14 cellular contexts compared by ENCODE assay signal in the genomic region with DNA sequence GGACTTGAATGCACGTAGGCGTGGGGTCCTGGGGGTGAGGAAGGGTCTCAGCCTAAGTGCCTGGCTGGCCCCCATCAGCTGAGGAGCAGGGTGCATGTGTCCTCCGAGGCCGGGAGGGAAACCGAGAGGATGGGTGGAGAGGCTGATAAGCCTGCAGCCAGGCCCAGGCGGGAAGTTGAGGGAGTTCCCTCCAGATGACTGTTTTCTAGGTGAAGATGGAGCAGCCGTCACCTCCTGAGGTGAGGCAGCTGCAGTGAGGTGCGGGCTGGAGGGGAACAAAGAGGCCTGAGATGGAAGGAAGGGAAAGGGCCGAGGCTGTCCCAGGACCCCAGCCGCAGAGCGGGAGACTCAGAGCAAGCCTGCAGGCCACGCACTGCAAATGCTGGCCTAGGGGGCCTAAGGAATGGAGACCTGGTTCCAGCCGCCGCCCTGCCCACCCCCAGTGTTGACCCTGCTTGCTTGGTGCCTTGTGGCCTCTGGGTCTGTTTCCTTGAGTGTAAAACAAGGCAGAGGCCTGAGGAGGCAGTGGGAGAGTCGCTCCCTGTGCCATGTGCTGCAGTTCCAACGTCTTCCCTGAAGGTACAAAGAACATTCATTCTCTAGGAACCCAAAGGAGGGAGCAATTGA. TPM values are rescaled to one million over a fixed set of nuclear protein-coding genes. Genes with fewer than 3 reads are reported as not detected.
DNase-seq lines count a peak whose midpoint lies in the region; ATAC-seq and TF ChIP-seq lines count a peak whose summit lies in the region.
"Had no signal": no experiment of that assay in that cellular context is flagged by ENCODE, and none has a peak within 500 bp of the region (broad histone marks: within the 10 kb centered on the region; RNA-seq: fewer than 3 reads in every experiment).

No MANE protein-coding gene starts in this region.

- H3K27me3 Mint-ChIP-seq in CD8-positive, alpha-beta memory T cell, result no peaks in the 10 kb centered on the region
- H3K27me3 Mint-ChIP-seq in activated CD8-positive, alpha-beta T cell treated with anti-CD3 and anti-CD28 coated beads for 36 hours, result no peaks in the 10 kb centered on the region

- H3K36me3 Mint-ChIP-seq in CD8-positive, alpha-beta memory T cell, result peaks cover 6 to 62% (median 11%) of the 10 kb centered on the region in 3 donors
- peaks cover 66% of the 10 kb centered on the region for H3K36me3 Mint-ChIP-seq in activated CD8-positive, alpha-beta T cell treated with anti-CD3 and anti-CD28 coated beads for 36 hours (ENCODE audit: low read depth)

- ATAC-seq in activated CD8-positive, alpha-beta T cell treated with anti-CD3 and anti-CD28 coated beads for 36 hours, result no peak
- ATAC-seq in gastrocnemius medialis (no peak), GM18907 (IDR thresholded peaks at IDR 0.05; ENCODE audit: unreplicated experiment) (no peak)
- ATAC-seq: Panc1 had no signal

- no peaks in the 10 kb centered on the region for H3K36me3 ChIP-seq in CD8-positive, alpha-beta memory T cell (ENCODE audit: insufficient read depth, low read length)
- no peaks in the 10 kb centered on the region for H3K36me3 ChIP-seq in left ventricle myocardium inferior
- no peaks in the 10 kb centered on the region for H3K36me3 ChIP-seq in gastrocnemius medialis

- in situ Hi-C loops in gastrocnemius medialis (cut with MboI; ENCODE audit: low sequenced_read_pairs in 4 of 4), result no loop called here

- peak overlapping the region in 6 of 7 donors; percentile 39 to 87 (median 52) for H3K4me3 Mint-ChIP-seq in CD8-positive, alpha-beta memory T cell
- H3K4me3 Mint-ChIP-seq in activated CD8-positive, alpha-beta T cell treated with anti-CD3 and anti-CD28 coated beads for 36 hours, result peak overlapping the region; percentile 83

- no peak for DNase-seq in CD8-positive, alpha-beta memory T cell
- DNase-seq in activated CD8-positive, alpha-beta T cell treated with anti-CD3 and anti-CD28 coated beads for 36 hours, result no peak
- DNase-seq in left ventricle myocardium inferior, result no peak
- DNase-seq in gastrocnemius medialis, result no peak
- no peak for DNase-seq in DMS153 (lab: John Stamatoyannopoulos, UW)
- DNase-seq in COLO668 (lab: John Stamatoyannopoulos, UW; ENCODE audit: unreplicated experiment), result no peak
- DNase-seq in NCI-H82 (lab: John Stamatoyannopoulos, UW), result no peak
- DNase-seq: activated CD8-positive, alpha-beta memory T cell treated with anti-CD3 and anti-CD28 coated beads, Interleukin-2, amount 50 U/mL, for 48 hours; Kasumi-1; NCI-H2107 had no signal

- no peak overlapping the region for H3K4me3 ChIP-seq in CD8-positive, alpha-beta memory T cell (ENCODE audit: low read length)
- H3K4me3 ChIP-seq in left ventricle myocardium inferior (peak overlapping the region; percentile 64), gastrocnemius medialis (peak overlapping the region; percentile 39 to 54 (median 46))

- no peaks in the 10 kb centered on the region for H3K27me3 ChIP-seq in CD8-positive, alpha-beta memory T cell (ENCODE audit: insufficient read depth, low read length, poor library complexity, severe bottlenecking)
- H3K27me3 ChIP-seq in left ventricle myocardium inferior (ENCODE audit: low read depth), result no peaks in the 10 kb centered on the region
- H3K27me3 ChIP-seq in gastrocnemius medialis, result no peaks in the 10 kb centered on the region

- peaks cover 67% of the 10 kb centered on the region for H3K4me1 ChIP-seq in CD8-positive, alpha-beta memory T cell (ENCODE audit: insufficient read depth, low read length)
- H3K4me1 ChIP-seq in left ventricle myocardium inferior (peaks cover 50% of the 10 kb centered on the region), gastrocnemius medialis (peaks cover 7 to 8% of the 10 kb centered on the region in 2 donors)

- no peaks in the 10 kb centered on the region for H3K9me3 Mint-ChIP-seq in CD8-positive, alpha-beta memory T cell
- no peaks in the 10 kb centered on the region for H3K9me3 Mint-ChIP-seq in activated CD8-positive, alpha-beta T cell treated with anti-CD3 and anti-CD28 coated beads for 36 hours
- H3K9me3 Mint-ChIP-seq: nephron had no signal

- TF ChIP-seq POLR2A in gastrocnemius medialis (IDR thresholded peaks at IDR 0.05), result no peak

- CTCF ChIA-PET in CD8-positive, alpha-beta memory T cell (lab: Charles Lee), result interaction anchor here (0.6 kb wide), 1 partner anchor 32 kb away, joined by 3 read pairs; no protein-coding TSS in a partner anchor
- CTCF ChIA-PET in activated CD8-positive, alpha-beta T cell treated with anti-CD3 and anti-CD28 coated beads for 36 hours (lab: Charles Lee), result no interaction called here

- TF ChIP-seq CTCF in activated CD8-positive, alpha-beta T cell treated with anti-CD3 and anti-CD28 coated beads for 36 hours (IDR thresholded peaks at IDR 0.05), result no peak
- TF ChIP-seq CTCF in left ventricle myocardium inferior (IDR thresholded peaks at IDR 0.05; ENCODE audit: borderline replicate concordance) (no peak), gastrocnemius medialis (IDR thresholded peaks at IDR 0.05 in 4 of 5, conservative IDR thresholded peaks at IDR 0.05 in 1 of 5) (no peak)

- H3K27ac ChIP-seq in CD8-positive, alpha-beta memory T cell (ENCODE audit: low read depth, low read length), result no peak overlapping the region
- H3K27ac ChIP-seq in left ventricle myocardium inferior (replicated peaks) (peak overlapping the region; percentile 90), gastrocnemius medialis (peak overlapping the region; percentile 53 to 86 (median 82))
- H3K27ac ChIP-seq: epithelial cell of prostate had no signal

- intact Hi-C loops in activated CD8-positive, alpha-beta T cell treated with anti-CD3 and anti-CD28 coated beads for 36 hours (cut with micrococcal nuclease), result no loop called here
- intact Hi-C loops in left ventricle myocardium inferior (cut with micrococcal nuclease) (no loop called here), gastrocnemius medialis (cut with DNase I; ENCODE audit: low total_unique reads) (no loop called here)

- H3K27ac Mint-ChIP-seq in CD8-positive, alpha-beta memory T cell, result peak overlapping the region; percentile 13 to 97 (median 86)
- H3K27ac Mint-ChIP-seq in activated CD8-positive, alpha-beta T cell treated with anti-CD3 and anti-CD28 coated beads for 36 hours, result peak overlapping the region; percentile 70
- H3K27ac Mint-ChIP-seq: nephron had no signal

- no peaks in the 10 kb centered on the region for H3K9me3 ChIP-seq in CD8-positive, alpha-beta memory T cell (ENCODE audit: low read length)
- H3K9me3 ChIP-seq in left ventricle myocardium inferior (replicated peaks) (no peaks in the 10 kb centered on the region), gastrocnemius medialis (no peaks in the 10 kb centered on the region)

- peaks cover 74 to 81% (median 76%) of the 10 kb centered on the region in 3 donors for H3K4me1 Mint-ChIP-seq in CD8-positive, alpha-beta memory T cell
- peaks cover 81% of the 10 kb centered on the region for H3K4me1 Mint-ChIP-seq in activated CD8-positive, alpha-beta T cell treated with anti-CD3 and anti-CD28 coated beads for 36 hours (ENCODE audit: low read depth)

- POLR2A ChIA-PET in CD8-positive, alpha-beta memory T cell (lab: Charles Lee), result no interaction called here
- POLR2A ChIA-PET in activated CD8-positive, alpha-beta T cell treated with anti-CD3 and anti-CD28 coated beads for 36 hours (lab: Charles Lee), result no interaction called here

RNA-seq across cellular contexts. Expression of gene PECAM1, which starts 3.0 kb away (rescaled TPM):
- 10 to 100 TPM; 42.7 to 45.7 TPM for total RNA-seq in CD8-positive, alpha-beta memory T cell
- polyA plus RNA-seq in CD8-positive, alpha-beta memory T cell, result 130 TPM
- total RNA-seq in activated CD8-positive, alpha-beta T cell treated with anti-CD3 and anti-CD28 coated beads for 36 hours, result 10 to 100 TPM; 58.2 to 64.4 TPM
- total RNA-seq in left ventricle myocardium inferior (106 TPM), gastrocnemius medialis (10 to 100 TPM; 35.1 to 71.5 (median 51.3) TPM)
